ENCODE assay signal across 10 cellular contexts in the genomic region with DNA sequence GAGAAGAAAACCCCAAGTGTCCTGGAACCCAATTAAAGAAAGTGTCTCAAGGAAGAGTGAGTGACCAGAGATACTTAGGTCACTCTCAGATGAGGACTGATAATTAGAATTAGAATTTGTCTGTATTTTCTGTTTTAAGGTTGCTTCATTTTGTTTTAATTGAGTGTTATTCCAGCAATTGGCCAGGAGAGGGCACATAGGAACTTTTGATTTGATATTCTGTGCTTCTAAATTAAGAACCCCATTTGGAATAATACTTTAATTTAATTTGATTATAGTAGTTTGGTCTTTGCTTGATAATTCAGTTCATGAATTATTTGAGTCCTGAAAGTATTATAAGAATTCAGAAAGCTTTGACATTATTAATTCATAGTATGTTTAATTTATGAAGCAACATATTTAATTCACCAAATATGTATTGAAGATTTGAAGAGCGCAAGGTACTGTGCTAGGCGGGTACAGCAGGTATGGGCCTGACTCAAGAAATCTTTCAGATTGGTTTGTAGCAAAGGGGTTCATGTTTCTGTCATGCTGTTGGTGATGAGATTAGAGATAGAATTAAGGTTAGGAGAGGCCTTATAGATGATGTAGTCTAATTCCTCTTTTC. TPM values are rescaled to one million over a fixed set of nuclear protein-coding genes. Genes with fewer than 3 reads are reported as not detected.
DNase-seq lines count a peak whose midpoint lies in the region; FAIRE-seq and TF ChIP-seq lines count a peak whose summit lies in the region.
"Had no signal": no experiment of that assay in that cellular context is flagged by ENCODE, and none has a peak within 500 bp of the region (broad histone marks: within the 10 kb centered on the region; RNA-seq: fewer than 3 reads in every experiment).

No MANE protein-coding gene starts in this region.

- no peak overlapping the region for H2AFZ ChIP-seq in OCI-LY7 (ENCODE audit: low read length)

- intact Hi-C loops in OCI-LY7 (cut with micrococcal nuclease; ENCODE audit: unreplicated experiment), result no loop called here

- peaks cover 18% of the 10 kb centered on the region for H3K4me1 ChIP-seq in OCI-LY7 (ENCODE audit: insufficient read depth, low read length, poor library complexity, severe bottlenecking)

- H3K36me3 ChIP-seq in OCI-LY7 (ENCODE audit: insufficient read depth, low read length), result peaks cover 60% of the 10 kb centered on the region

- no peaks in the 10 kb centered on the region for H3K9me2 ChIP-seq in OCI-LY7 (ENCODE audit: insufficient read depth, low read length)

- POLR2A ChIA-PET in OCI-LY7 (lab: Charles Lee), result interaction anchor here (0.7 kb wide), 1 partner anchor 291 kb away, joined by 3 read pairs; no protein-coding TSS in a partner anchor

- H3K79me2 ChIP-seq in OCI-LY7 (ENCODE audit: insufficient read depth, low read depth, low read length), result peaks cover 94% of the 10 kb centered on the region

- no peak overlapping the region for H3K4me3 ChIP-seq in OCI-LY7 (ENCODE audit: low read depth, low read length, poor library complexity, severe bottlenecking)
- H3K4me3 ChIP-seq: skin epidermis had no signal

- H4K20me1 ChIP-seq in OCI-LY7 (ENCODE audit: insufficient read depth, low read length), result peaks cover 22% of the 10 kb centered on the region

- H3K9me3 ChIP-seq in OCI-LY7 (ENCODE audit: low read length), result no peaks in the 10 kb centered on the region

- peak overlapping the region; percentile 18; the same call in 1 of the 2 replicates for H3K4me2 ChIP-seq in OCI-LY7 (ENCODE audit: low read length)

- peak; percentile 87 for TF ChIP-seq CTCF in OCI-LY7 (conservative IDR thresholded peaks at IDR 0.05; ENCODE audit: low read length)

- H3K27ac ChIP-seq in OCI-LY7 (ENCODE audit: low read depth, low read length, poor library complexity, severe bottlenecking), result no peak overlapping the region
- H3K27ac ChIP-seq in substantia nigra (ENCODE audit: low read depth, low read length, poor library complexity, severe bottlenecking), result peak overlapping the region; percentile 14
- H3K27ac ChIP-seq: skin epidermis had no signal

- DNase-seq in NCI-H2227 treated with DMSO at 0.1 percent for 48 hours (lab: John Stamatoyannopoulos, UW) (peak; percentile 10), NCI-H2227 (lab: John Stamatoyannopoulos, UW; ENCODE audit: unreplicated experiment) (no peak), OCI-LY7 (ENCODE audit: low spot score) (peak; percentile 36), fibroblast of peridontal ligament (ENCODE audit: extremely low read depth) (peak; percentile 54), substantia nigra (lab: John Stamatoyannopoulos, UW) (peak in 1 of 49 donors; percentile 2), H54 (ENCODE audit: insufficient read length, low spot score) (no peak)
- DNase-seq in activated effector memory CD4-positive, alpha-beta T cell treated with anti-CD3 and anti-CD28 coated beads, Interleukin-2, amount 50 U/mL, for 16 hours, result no peak
- DNase-seq in activated naive CD4-positive, alpha-beta T cell treated with Interleukin-2 at 50 U/mL for 16 hours, result no peak
- DNase-seq: activated B cell treated with CpG ODN at 0.5 μM for 24 hours had no signal

- TF ChIP-seq POLR2A in H54 (IDR thresholded peaks at IDR 0.05; ENCODE audit: low read depth, low read length), result no peak

- no peak for FAIRE-seq in H54 (lab: Jason Lieb, UNC)

- CTCF ChIA-PET in OCI-LY7 (lab: Charles Lee; ENCODE audit: unreplicated experiment), result no interaction called here

- BruUV-seq in OCI-LY7 (replicated peaks; lab: Mats Ljungman, UMichigan), result no TSS peak

RNA-seq across cellular contexts. Expression of a gene that starts 4.9 kb away (rescaled TPM):
- 34.0 and 48.9 TPM in 2 replicates for total RNA-seq in OCI-LY7 (2014; rRNA removed; shearing (Covaris generic))
- total RNA-seq in OCI-LY7 (2022), result 91.8 and 94.4 TPM in 2 replicates

RNA-seq across cellular contexts. Expression of a gene that starts 7.8 kb away (rescaled TPM):
- total RNA-seq in OCI-LY7 (2014; rRNA removed; shearing (Covaris generic)), result 17.9 and 20.1 TPM in 2 replicates
- 20.6 and 25.6 TPM in 2 replicates for total RNA-seq in OCI-LY7 (2022)

Comparison
In these comparisons a context has a peak if more than half of its experiments do, and no peak if none do; other contexts are left out.
1. DNase-seq: peak in NCI-H2227 treated with DMSO at 0.1 percent for 48 hours (single experiment), OCI-LY7 (single experiment) and fibroblast of peridontal ligament (single experiment); none in NCI-H2227 (single experiment), activated effector memory CD4-positive, alpha-beta T cell treated with anti-CD3 and anti-CD28 coated beads, Interleukin-2, amount 50 U/mL, for 16 hours (single experiment), H54 (single experiment) and activated naive CD4-positive, alpha-beta T cell treated with Interleukin-2 at 50 U/mL for 16 hours (single experiment).